In genomic region chr17:82283208-82283749, GRCh38 we compare ENCODE assay signal across 8 cellular contexts. TPM values are rescaled to one million over a fixed set of nuclear protein-coding genes. Genes with fewer than 3 reads are reported as not detected.
DNase-seq lines count a peak whose midpoint lies in the region; ATAC-seq, FAIRE-seq and TF ChIP-seq lines count a peak whose summit lies in the region.

No MANE protein-coding gene starts in this region.

- H3K27ac ChIP-seq in A549 (peak overlapping the region; percentile 82 to 87), GM23248 (no peak overlapping the region), esophagus squamous epithelium (peak overlapping the region in 2 of 4 donors; percentile 68 to 72)

- H3K4me2 ChIP-seq in A549 (peak overlapping the region; percentile 50), GM23248 (ENCODE audit: unreplicated experiment) (no peak overlapping the region)

- no peak overlapping the region for H3K9ac ChIP-seq in GM23248

- H2AFZ ChIP-seq in GM23248, result no peak overlapping the region

- H3K9me3 ChIP-seq in A549 (peaks cover 11% of the 10 kb centered on the region), GM23248 (ENCODE audit: low read depth) (no peaks in the 10 kb centered on the region), esophagus squamous epithelium (no peaks in the 10 kb centered on the region)

- peak; percentile 21 to 48; a peak in 2 of 5 replicates for TF ChIP-seq EP300 in A549 (IDR thresholded peaks at IDR 0.05)

- no peak overlapping the region for H3K4me3 ChIP-seq in A549
- H3K4me3 ChIP-seq in GM23248, result no peak overlapping the region
- no peak overlapping the region for H3K4me3 ChIP-seq in fibroblast of mammary gland (ENCODE audit: control insufficient read depth, low read depth, low read length)
- H3K4me3 ChIP-seq in esophagus squamous epithelium, result no peak overlapping the region

- 25% methylated on average over 9 of the region's 13 CpGs for WGBS in A549 (ENCODE audit: missing lambda C conversion rate)
- 26 to 28% methylated on average over 11 to 13 of the region's 13 CpGs for WGBS in GM23248 (ENCODE audit: low coverage in 1 of 2, low lambda C conversion rate in 2 of 2, missing lambda C conversion rate in 2 of 2), 2 experiments
- 11 to 27% methylated on average over 5 to 9 of the region's 13 CpGs for WGBS in esophagus squamous epithelium, 2 donors

- TF ChIP-seq CTCF in A549 (IDR thresholded peaks at IDR 0.05) (no peak), fibroblast of mammary gland (conservative IDR thresholded peaks at IDR 0.05; ENCODE audit: control insufficient read depth, insufficient read depth, low read depth, low read length) (no peak), esophagus squamous epithelium (IDR thresholded peaks at IDR 0.05) (no peak)

- DNase-seq in A549 (ENCODE audit: low read depth in 1 of 2, low spot score in 1 of 2) (peak; percentile 69), GM23248 (peak; percentile 84), SW480 (ENCODE audit: low spot score) (peak; percentile 83), fibroblast of mammary gland (ENCODE audit: low read depth) (peak; percentile 88), esophagus squamous epithelium (lab: John Stamatoyannopoulos, UW) (no peak)

- ATAC-seq in A549 (peak; percentile 48 to 57), HG02763 (IDR thresholded peaks at IDR 0.05; ENCODE audit: unreplicated experiment) (no peak), HG03139 (IDR thresholded peaks at IDR 0.05; ENCODE audit: unreplicated experiment) (no peak), GM21825 (IDR thresholded peaks at IDR 0.05; ENCODE audit: unreplicated experiment) (no peak)

- no peak for FAIRE-seq in A549 (lab: Jason Lieb, UNC)

- H3K27me3 ChIP-seq in GM23248 (replicated peaks; ENCODE audit: insufficient read depth) (no peaks in the 10 kb centered on the region), esophagus squamous epithelium (no peaks in the 10 kb centered on the region)

- TF ChIP-seq POLR2A in A549 (IDR thresholded peaks at IDR 0.05; ENCODE audit: low read length) (no peak), esophagus squamous epithelium (IDR thresholded peaks at IDR 0.05) (no peak)

- intact Hi-C loops in esophagus squamous epithelium (cut with DNase I), result no loop called here

- no peaks in the 10 kb centered on the region for H3F3A ChIP-seq in GM23248 (ENCODE audit: insufficient read depth)

- TF ChIP-seq RAD21 in A549 (conservative IDR thresholded peaks at IDR 0.05 in 1 of 2, IDR thresholded peaks at IDR 0.05 in 1 of 2), result no peak; a peak in 1 of 5 replicates

- no peaks in the 10 kb centered on the region for H4K20me1 ChIP-seq in GM23248 (ENCODE audit: insufficient read depth)

- no peaks in the 10 kb centered on the region for H3K79me2 ChIP-seq in GM23248 (ENCODE audit: insufficient read depth)

- POLR2A ChIA-PET in A549 (lab: Yijun Ruan, JAX), result interaction anchor here (0.6 to 4.3 kb wide), 5 partner anchors 9 to 28 kb away, joined by 3 to 39 read pairs (median 10); partner anchors contain the start of gene CSNK1D

- in situ Hi-C loops in GM23248 (cut with MboI), result no loop called here

- no peaks in the 10 kb centered on the region for H3K36me3 ChIP-seq in GM23248 (ENCODE audit: low read depth)
- H3K36me3 ChIP-seq in esophagus squamous epithelium, result no peaks in the 10 kb centered on the region

- CTCF ChIA-PET in A549 (lab: Yijun Ruan, JAX), result interaction anchor here (0.8 to 3.9 kb wide), 13 partner anchors 9 to 69 kb away, joined by 3 to 20 read pairs (median 8); partner anchors contain the start of genes CD7 and CSNK1D

- H3K9me2 ChIP-seq in GM23248 (ENCODE audit: insufficient read depth), result no peaks in the 10 kb centered on the region

- H3K4me1 ChIP-seq in A549 (peaks cover 46% of the 10 kb centered on the region), GM23248 (ENCODE audit: insufficient read depth) (peaks cover 17% of the 10 kb centered on the region), esophagus squamous epithelium (peaks cover 32 to 68% (median 35%) of the 10 kb centered on the region in 3 donors)

TF ChIP-seq in A549, 52 proteins besides CTCF, POLR2A, EP300 and RAD21 (continues in another document):
- TF ChIP-seq HMGXB4 (CRISPR knock-in tag; IDR thresholded peaks at IDR 0.05; ENCODE audit: borderline replicate concordance) (no peak), RFX5 (IDR thresholded peaks at IDR 0.05) (no peak), ATOH8 (CRISPR knock-in tag; IDR thresholded peaks at IDR 0.05; ENCODE audit: low read depth) (no peak), CBX2 (IDR thresholded peaks at IDR 0.05; ENCODE audit: borderline replicate concordance, low read depth) (no peak), USF2 (IDR thresholded peaks at IDR 0.05) (no peak), JUNB (IDR thresholded peaks at IDR 0.05) (peak; percentile 63), ZNF302 (CRISPR knock-in tag; IDR thresholded peaks at IDR 0.05) (no peak), HOXB5 (CRISPR knock-in tag; IDR thresholded peaks at IDR 0.05) (no peak), ZC3H11A (IDR thresholded peaks at IDR 0.05) (no peak), FOSL2 (IDR thresholded peaks at IDR 0.05) (peak; percentile 83), FOSL2 (CRISPR knock-in tag; IDR thresholded peaks at IDR 0.05) (peak; percentile 97), CHD2 (IDR thresholded peaks at IDR 0.05; ENCODE audit: low read length, partially characterized antibody) (no peak)

RNA-seq across cellular contexts. Expression of gene CSNK1D, which starts 9.8 kb away (rescaled TPM):
- polyA plus RNA-seq in A549 (2011; rRNA removed) (130 and 139 TPM in 2 replicates), A549 (2017; fragmentation: RNase III; extraction: RNeasy Plus Mini Kit Qiagen cat#74134 plus additional on column Dnase treatment) (151 to 173 TPM (median 163 TPM) in 3 replicates), GM23248 (2016; fragmentation: Nextera tagmentation; extraction: Ambion mirVana) (102 and 114 TPM in 2 replicates)
- 182 and 192 TPM in 2 replicates for polyA plus RNA-seq in A549 (2012; cell fraction: cytosol; rRNA removed)
- polyA plus RNA-seq in A549 (2012; cell fraction: nucleus; rRNA removed), result 734 and 786 TPM in 2 replicates
- polyA minus RNA-seq in A549 (2011; rRNA and poly(A)+ RNA removed), result 105 and 128 TPM in 2 replicates
- 24.5 and 35.1 TPM in 2 replicates for total RNA-seq in GM23248 (2014; rRNA removed; shearing (Covaris generic))
- total RNA-seq in esophagus squamous epithelium, result 100 to 1,000 TPM in 1 of 4 donors, 10 to 100 TPM in 3; 24.6 to 102 (median 57.1) TPM

RNA-seq across cellular contexts. Expression of gene CD7, which starts 34.1 kb away (rescaled TPM):
- polyA plus RNA-seq in A549 (2011; rRNA removed), result not detected in 2 replicates
- not detected in 2 replicates for polyA plus RNA-seq in A549 (2012; cell fraction: cytosol; rRNA removed)
- polyA plus RNA-seq in A549 (2012; cell fraction: nucleus; rRNA removed), result 0.07 TPM in 1 of 2 replicates, not detected in the other
- polyA plus RNA-seq in A549 (2017; fragmentation: RNase III; extraction: RNeasy Plus Mini Kit Qiagen cat#74134 plus additional on column Dnase treatment), result not detected in 3 replicates
- not detected in 2 replicates for polyA minus RNA-seq in A549 (2011; rRNA and poly(A)+ RNA removed)
- 0.22 TPM in 1 of 2 replicates, not detected in the other for total RNA-seq in GM23248 (2014; rRNA removed; shearing (Covaris generic))
- 0.23 TPM in 1 of 2 replicates, not detected in the other for polyA plus RNA-seq in GM23248 (2016; fragmentation: Nextera tagmentation; extraction: Ambion mirVana)
- total RNA-seq in esophagus squamous epithelium, result 1 to 10 TPM; 3.0 to 4.4 (median 4.1) TPM

RNA-seq across cellular contexts. Expression of gene SECTM1, which starts 50.3 kb away (rescaled TPM):
- 0.22 and 0.58 TPM in 2 replicates for polyA plus RNA-seq in A549 (2011; rRNA removed)
- 0.31 and 0.52 TPM in 2 replicates for polyA plus RNA-seq in A549 (2012; cell fraction: cytosol; rRNA removed)
- 0.58 and 0.83 TPM in 2 replicates for polyA plus RNA-seq in A549 (2012; cell fraction: nucleus; rRNA removed)
- 1.5 to 2.5 TPM (median 2.0 TPM) in 3 replicates for polyA plus RNA-seq in A549 (2017; fragmentation: RNase III; extraction: RNeasy Plus Mini Kit Qiagen cat#74134 plus additional on column Dnase treatment)
- polyA minus RNA-seq in A549 (2011; rRNA and poly(A)+ RNA removed), result not detected in 2 replicates
- 1.4 and 3.0 TPM in 2 replicates for total RNA-seq in GM23248 (2014; rRNA removed; shearing (Covaris generic))
- 1.4 TPM in 2 replicates for polyA plus RNA-seq in GM23248 (2016; fragmentation: Nextera tagmentation; extraction: Ambion mirVana)
- total RNA-seq in esophagus squamous epithelium, result 10 to 100 TPM in 1 of 4 donors, 1 to 10 TPM in 3; 4.3 to 19.5 (median 6.5) TPM

RNA-seq across cellular contexts. Expression of gene SLC16A3, which starts 54.4 kb away (rescaled TPM):
- 28.6 and 40.0 TPM in 2 replicates for polyA plus RNA-seq in A549 (2011; rRNA removed)
- 53.6 and 113 TPM in 2 replicates for polyA plus RNA-seq in A549 (2012; cell fraction: cytosol; rRNA removed)
- 108 and 156 TPM in 2 replicates for polyA plus RNA-seq in A549 (2012; cell fraction: nucleus; rRNA removed)
- 77.9 to 97.7 TPM (median 90.9 TPM) in 3 replicates for polyA plus RNA-seq in A549 (2017; fragmentation: RNase III; extraction: RNeasy Plus Mini Kit Qiagen cat#74134 plus additional on column Dnase treatment)
- 31.5 TPM in 2 replicates for polyA minus RNA-seq in A549 (2011; rRNA and poly(A)+ RNA removed)
- total RNA-seq in GM23248 (2014; rRNA removed; shearing (Covaris generic)), result 550 and 595 TPM in 2 replicates
- polyA plus RNA-seq in GM23248 (2016; fragmentation: Nextera tagmentation; extraction: Ambion mirVana), result 95.5 and 97.7 TPM in 2 replicates
- total RNA-seq in esophagus squamous epithelium, result 10 to 100 TPM; 18.8 to 32.9 (median 21.7) TPM

Comparison
In these comparisons a context has a peak if more than half of its experiments do, and no peak if none do; other contexts are left out.
1. ATAC-seq: peak in A549 (2 of 2); none in HG02763 (single experiment), HG03139 (single experiment) and GM21825 (single experiment).